ENCODE assay signal across 13 cellular contexts in the genomic region with DNA sequence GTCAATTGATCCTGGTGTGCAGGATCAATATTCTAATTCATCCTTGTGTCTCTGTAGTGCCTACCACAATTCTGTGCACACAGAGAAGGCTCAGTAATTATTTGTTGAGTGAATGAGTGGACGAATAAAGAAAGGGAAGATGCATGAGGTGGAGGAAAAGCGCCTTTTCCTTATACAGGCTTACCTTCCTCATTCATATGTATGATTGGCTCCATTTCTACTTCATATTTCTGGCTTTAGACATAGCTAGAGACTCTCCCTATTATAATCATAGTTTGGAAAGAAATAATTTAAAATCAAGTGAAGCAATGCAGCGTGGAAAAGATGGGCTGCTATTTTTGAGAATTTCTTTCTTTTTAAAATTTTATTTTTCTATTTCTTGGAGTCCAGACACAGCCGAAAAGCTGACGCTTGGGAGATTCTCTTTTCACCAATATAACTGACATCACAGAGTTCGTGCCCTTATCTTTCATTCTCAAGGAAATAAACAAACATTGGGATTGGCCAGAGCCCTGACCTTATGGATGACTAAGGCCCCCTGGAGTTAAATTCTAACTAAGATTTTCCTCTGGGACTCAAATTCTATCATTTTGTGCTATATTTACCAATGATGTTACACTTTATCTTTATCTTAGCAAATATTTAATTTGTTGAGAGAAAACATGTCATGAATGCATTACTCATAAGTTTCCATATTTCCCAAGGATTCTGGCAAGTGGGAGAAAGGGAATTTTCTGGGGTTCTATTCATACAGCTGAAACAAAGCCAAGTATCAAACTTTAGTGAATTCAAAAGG. TPM values are rescaled to one million over a fixed set of nuclear protein-coding genes. Genes with fewer than 3 reads are reported as not detected.
A peak's percentile ranks its signal among the peaks of the same experiment; 100 is the strongest.
DNase-seq lines count a peak whose midpoint lies in the region; ATAC-seq, FAIRE-seq and TF ChIP-seq lines count a peak whose summit lies in the region.
"Had no signal": no experiment of that assay in that cellular context is flagged by ENCODE, and none has a peak within 500 bp of the region (broad histone marks: within the 10 kb centered on the region; RNA-seq: fewer than 3 reads in every experiment).

No MANE protein-coding gene starts in this region.

- CTCF ChIA-PET in HepG2 (lab: Yijun Ruan, JAX; ENCODE audit: low intra/inter-chr PET ratio, low total read pairs) = no interaction called here

- TF ChIP-seq EP300 in HepG2 (IDR thresholded peaks at IDR 0.05; ENCODE audit: low read depth in 2 of 2, low read length in 2 of 2) (no peak), HepG2 (CRISPR knock-in tag; IDR thresholded peaks at IDR 0.05; ENCODE audit: borderline replicate concordance) (no peak), transverse colon (IDR thresholded peaks at IDR 0.05; ENCODE audit: low read depth) (no peak)

- no peak for FAIRE-seq in HepG2 (lab: Jason Lieb, UNC)

- TF ChIP-seq POLR2A in HepG2 (IDR thresholded peaks at IDR 0.05; ENCODE audit: insufficient read depth in 1 of 2, low read depth in 2 of 2, low read length in 2 of 2) (no peak), transverse colon (IDR thresholded peaks at IDR 0.05) (no peak)

- H3K27me3 ChIP-seq in HepG2 (ENCODE audit: control insufficient read depth in 1 of 2, insufficient read depth in 2 of 2, low read length in 2 of 2) = no peaks in the 10 kb centered on the region
- no peaks in the 10 kb centered on the region for H3K27me3 ChIP-seq in transverse colon
- H3K27me3 ChIP-seq: colonic mucosa, ovary, upper lobe of right lung had no signal

- H3K4me1 ChIP-seq in HepG2 (ENCODE audit: insufficient read depth, low read length) (no peaks in the 10 kb centered on the region), transverse colon (no peaks in the 10 kb centered on the region)
- H3K4me1 ChIP-seq: colonic mucosa, upper lobe of right lung had no signal

- intact Hi-C loops in HepG2 (cut with micrococcal nuclease; ENCODE audit: unreplicated experiment) (no loop called here), transverse colon (cut with DNase I; ENCODE audit: low total_unique reads) (no loop called here)

- peaks cover 79% of the 10 kb centered on the region for H3K9me3 ChIP-seq in HepG2 (ENCODE audit: low read length)
- no peaks in the 10 kb centered on the region for H3K9me3 ChIP-seq in transverse colon
- H3K9me3 ChIP-seq: colonic mucosa, ovary, upper lobe of right lung had no signal

- no peaks in the 10 kb centered on the region for H4K20me1 ChIP-seq in HepG2 (ENCODE audit: insufficient read depth, low read length)

- H3K4me3 ChIP-seq in coronary artery (peak overlapping the region; percentile 10), HepG2 (replicated peaks in 1 of 3; ENCODE audit: insufficient read depth in 1 of 3, low read depth in 2 of 3, low read length in 3 of 3) (no peak overlapping the region), transverse colon (no peak overlapping the region)
- H3K4me3 ChIP-seq: colonic mucosa, ovary, upper lobe of right lung had no signal

- 3% methylated on average over 6 of the region's 6 CpGs for WGBS in HepG2 (ENCODE audit: low lambda C conversion rate)
- WGBS in transverse colon (ENCODE audit: low coverage in 1 of 2), 2 donors = 71% methylated on average over 6 of the region's 6 CpGs

- no peak overlapping the region for H3K9ac ChIP-seq in HepG2 (ENCODE audit: insufficient read depth, low read depth, low read length)

- H3K79me2 ChIP-seq in HepG2 (ENCODE audit: insufficient read depth, low read length) = no peaks in the 10 kb centered on the region

- H3K4me2 ChIP-seq in HepG2 (ENCODE audit: low read depth, low read length) = no peak overlapping the region

- in situ Hi-C loops in HepG2 (cut with HindIII; ENCODE audit: extremely low pct_ligation_motif_present, low pct_unique_long_range_greater_than_20kb) = no loop called here
- in situ Hi-C loops in transverse colon (cut with MboI; ENCODE audit: low pct_ligation_motif_present in 1 of 4, low pct_unique_long_range_greater_than_20kb in 1 of 4, low sequenced_read_pairs in 3 of 4) = no loop called here

- TF ChIP-seq RAD21 in HepG2 (CRISPR knock-in tag; IDR thresholded peaks at IDR 0.05) = no peak

- POLR2A ChIA-PET in HepG2 (lab: Yijun Ruan, JAX) = no interaction called here

- no peaks in the 10 kb centered on the region for H3K36me3 ChIP-seq in HepG2 (replicated peaks in 1 of 2; ENCODE audit: control insufficient read depth in 1 of 2, insufficient read depth in 2 of 2, low read length in 2 of 2)
- no peaks in the 10 kb centered on the region for H3K36me3 ChIP-seq in transverse colon
- H3K36me3 ChIP-seq: colonic mucosa, ovary, upper lobe of right lung had no signal

- DNase-seq in AG08395 (ENCODE audit: low spot score) (peak; percentile 11), M059J (ENCODE audit: low read depth) (peak; percentile 84), coronary artery (ENCODE audit: low spot score) (no peak), HepG2 (ENCODE audit: low spot score) (peak; percentile 6), transverse colon (no peak), cerebellar nuclear complex (lab: John Stamatoyannopoulos, UW) (no peak)
- no peak for DNase-seq in stimulated activated CD4-positive, alpha-beta T cell treated with anti-CD3 and anti-CD28 coated beads, Interleukin-1b, Interleukin-23, amount 100 ng/mL, for 48 hours
- DNase-seq: colonic mucosa, ovary, upper lobe of right lung had no signal

- H2AFZ ChIP-seq in HepG2 (ENCODE audit: low read length) = no peak overlapping the region

- TF ChIP-seq CTCF in coronary artery (IDR thresholded peaks at IDR 0.05) (no peak), HepG2 (CRISPR knock-in tag; IDR thresholded peaks at IDR 0.05) (no peak), transverse colon (IDR thresholded peaks at IDR 0.05) (no peak)

- ATAC-seq in HepG2 (no peak), HG02798 (IDR thresholded peaks at IDR 0.05; ENCODE audit: poor library complexity, unreplicated experiment) (no peak)
- ATAC-seq: upper lobe of right lung had no signal

- BruUV-seq in HepG2 (replicated peaks; lab: Mats Ljungman, UMichigan) = no TSS peak

- no peak overlapping the region for H3K27ac ChIP-seq in coronary artery
- no peak overlapping the region for H3K27ac ChIP-seq in HepG2 (ENCODE audit: extremely low read length, insufficient read depth, low read length)
- no peak overlapping the region for H3K27ac ChIP-seq in transverse colon
- H3K27ac ChIP-seq: colonic mucosa, ovary, upper lobe of right lung had no signal

TF ChIP-seq in HepG2, 621 proteins besides CTCF, POLR2A, EP300 and RAD21:
- TF ChIP-seq ZNF607 (CRISPR knock-in tag; IDR thresholded peaks at IDR 0.05; ENCODE audit: borderline replicate concordance) (no peak), IKZF4 (CRISPR knock-in tag; IDR thresholded peaks at IDR 0.05; ENCODE audit: borderline replicate concordance, low read depth, not compliant biosample characterization) (no peak), ZNF18 (CRISPR knock-in tag; IDR thresholded peaks at IDR 0.05; ENCODE audit: insufficient replicate concordance) (no peak), ZNF800 (CRISPR knock-in tag; IDR thresholded peaks at IDR 0.05) (no peak)

RNA-seq across cellular contexts. Expression of gene PRL, which starts 48.1 kb away (rescaled TPM):
- total RNA-seq in M059J (2014; rRNA removed; shearing (Covaris generic)) = not detected in 2 replicates
- not detected in 2 replicates for total RNA-seq in HepG2 (2016; rRNA removed; fragmentation: Illumina TruSeq; extraction: Trizol)
- total RNA-seq in HepG2 (2016; cell fraction: cytosol; rRNA removed; fragmentation: Illumina TruSeq; extraction: Trizol; ENCODE audit: low read depth) = not detected in 2 replicates
- not detected in 2 replicates for total RNA-seq in HepG2 (2016; cell fraction: insoluble cytoplasmic fraction; rRNA removed; fragmentation: Illumina TruSeq; extraction: Trizol)
- total RNA-seq in HepG2 (2016; cell fraction: membrane; rRNA removed; fragmentation: Illumina TruSeq; extraction: Trizol) = not detected in 2 replicates
- not detected in 2 replicates for total RNA-seq in HepG2 (2016; cell fraction: nucleus; rRNA removed; fragmentation: Illumina TruSeq; extraction: Trizol)
- not detected in 2 replicates for polyA plus RNA-seq in HepG2 (2011; rRNA removed)
- polyA plus RNA-seq in HepG2 (2011; cell fraction: cytosol; rRNA removed) = not detected in 2 replicates
- polyA plus RNA-seq in HepG2 (2011; cell fraction: nucleus; rRNA removed) = not detected in 2 replicates
- not detected in 2 replicates for polyA plus RNA-seq in HepG2 (2012)
- polyA plus RNA-seq in HepG2 (2016; cell fraction: cytosol; fragmentation: Illumina TruSeq; extraction: Trizol; ENCODE audit: low read depth) = not detected in 2 replicates
- polyA plus RNA-seq in HepG2 (2016; cell fraction: insoluble cytoplasmic fraction; fragmentation: Illumina TruSeq; extraction: Trizol; ENCODE audit: low read depth) = not detected in 2 replicates
- polyA plus RNA-seq in HepG2 (2016; cell fraction: membrane; fragmentation: Illumina TruSeq; extraction: Trizol; ENCODE audit: low read depth) = not detected in 2 replicates
- polyA plus RNA-seq in HepG2 (2016; cell fraction: nucleus; fragmentation: Illumina TruSeq; extraction: Trizol; ENCODE audit: insufficient read depth, low read depth) = not detected in 2 replicates
- not detected in 2 replicates for polyA minus RNA-seq in HepG2 (2011; rRNA and poly(A)+ RNA removed; ENCODE audit: low replicate concordance)
- polyA minus RNA-seq in HepG2 (2011; cell fraction: cytosol; rRNA and poly(A)+ RNA removed) = not detected in 2 replicates
- polyA minus RNA-seq in HepG2 (2011; cell fraction: nucleus; rRNA and poly(A)+ RNA removed) = not detected in 2 replicates
- not detected for total RNA-seq in transverse colon
- total RNA-seq: activated T-helper 1 cell treated with anti-CD3 and anti-CD28 coated beads, Interleukin-12 subunit alpha, Interleukin-12 subunit beta, Interleukin-2, Interleukin-4 antibody, amounts not matched to agents 30 ng/mL and 10 ng/mL and 1 ng/mL, durations not matched to agents 14 hours and 24 hours and 36 hours; colonic mucosa; upper lobe of right lung had no signal
- polyA plus RNA-seq: BJ had no signal

Comparison
In these comparisons a context has a peak if more than half of its experiments do, and no peak if none do; other contexts are left out.
1. DNase-seq: peak in AG08395 (single experiment), M059J (single experiment) and HepG2 (single experiment); none in coronary artery (single experiment), stimulated activated CD4-positive, alpha-beta T cell treated with anti-CD3 and anti-CD28 coated beads, Interleukin-1b, Interleukin-23, amount 100 ng/mL, for 48 hours (single experiment), transverse colon (single experiment) and cerebellar nuclear complex (0 of 2).